ENCODE assay signal across 19 cellular contexts in genomic region chrX:147848543-147849448, GRCh38.
"Had no signal": no experiment of that assay in that cellular context is flagged by ENCODE, and none has a peak within 500 bp of the region (broad histone marks: within the 10 kb centered on the region; RNA-seq: fewer than 3 reads in every experiment).

No MANE protein-coding gene starts in this region.

- H3K9me3 Mint-ChIP-seq: stimulated activated effector memory CD8-positive, alpha-beta T cell treated with anti-CD3 and anti-CD28 coated beads, Interleukin-12 subunit alpha, Interleukin-12 subunit beta, amount 100 ng/mL, for 72 hours; T-cell had no signal

- ATAC-seq: activated CD4-positive, alpha-beta T cell treated with anti-CD3 and anti-CD28 coated beads for 36 hours; activated CD8-positive, alpha-beta T cell treated with anti-CD3 and anti-CD28 coated beads, Interleukin-2, amount 10 ng/mL, durations not matched to agents 7 days and 5 days; gastroesophageal sphincter; pancreas; stimulated activated effector memory CD8-positive, alpha-beta T cell treated with anti-CD3 and anti-CD28 coated beads, Interleukin-12 subunit alpha, Interleukin-12 subunit beta, amount 100 ng/mL, for 72 hours; T-cell had no signal

- DNase-seq: activated CD4-positive, alpha-beta T cell treated with anti-CD3 and anti-CD28 coated beads for 36 hours; activated CD8-positive, alpha-beta memory T cell treated with anti-CD3 and anti-CD28 coated beads, Interleukin-2, amount 50 U/mL, for 48 hours; activated CD8-positive, alpha-beta T cell treated with anti-CD3 and anti-CD28 coated beads, Interleukin-2, amount 10 ng/mL, durations not matched to agents 7 days and 5 days; activated naive CD4-positive, alpha-beta T cell; caudate nucleus; effector memory CD4-positive, alpha-beta T cell; left ventricle myocardium inferior; mesenchymal stem cell; retina; small intestine; T-cell; T1000; WERI-Rb-1 had no signal

- H3K27me3 ChIP-seq: gastroesophageal sphincter, pancreas, thyroid gland had no signal

- H3K36me3 ChIP-seq: gastroesophageal sphincter, left ventricle myocardium inferior, pancreas, thyroid gland, WERI-Rb-1 had no signal

- H3K4me3 ChIP-seq: coronary artery, gastroesophageal sphincter, left ventricle myocardium inferior, pancreas, thyroid gland had no signal

- H3K27ac Mint-ChIP-seq: activated CD4-positive, alpha-beta T cell treated with anti-CD3 and anti-CD28 coated beads for 36 hours; activated CD8-positive, alpha-beta T cell treated with anti-CD3 and anti-CD28 coated beads, Interleukin-2, amount 10 ng/mL, durations not matched to agents 7 days and 5 days; stimulated activated effector memory CD8-positive, alpha-beta T cell treated with anti-CD3 and anti-CD28 coated beads, Interleukin-12 subunit alpha, Interleukin-12 subunit beta, amount 100 ng/mL, for 72 hours; T-cell had no signal

- H3K4me3 Mint-ChIP-seq: activated CD4-positive, alpha-beta T cell treated with anti-CD3 and anti-CD28 coated beads for 36 hours; activated CD8-positive, alpha-beta T cell treated with anti-CD3 and anti-CD28 coated beads, Interleukin-2, amount 10 ng/mL, durations not matched to agents 7 days and 5 days; neural crest cell; stimulated activated effector memory CD8-positive, alpha-beta T cell treated with anti-CD3 and anti-CD28 coated beads, Interleukin-12 subunit alpha, Interleukin-12 subunit beta, amount 100 ng/mL, for 72 hours; T-cell had no signal

- H3K27ac ChIP-seq: coronary artery, gastroesophageal sphincter, left ventricle myocardium inferior, pancreas, WERI-Rb-1 had no signal

- H3K4me1 Mint-ChIP-seq: activated CD4-positive, alpha-beta T cell treated with anti-CD3 and anti-CD28 coated beads for 36 hours; stimulated activated effector memory CD8-positive, alpha-beta T cell treated with anti-CD3 and anti-CD28 coated beads, Interleukin-12 subunit alpha, Interleukin-12 subunit beta, amount 100 ng/mL, for 72 hours; T-cell had no signal

- H3K36me3 Mint-ChIP-seq: stimulated activated effector memory CD8-positive, alpha-beta T cell treated with anti-CD3 and anti-CD28 coated beads, Interleukin-12 subunit alpha, Interleukin-12 subunit beta, amount 100 ng/mL, for 72 hours; T-cell had no signal

- H3K9me3 ChIP-seq: gastroesophageal sphincter, left ventricle myocardium inferior, pancreas, thyroid gland had no signal

- H3K4me1 ChIP-seq: gastroesophageal sphincter, left ventricle myocardium inferior, pancreas had no signal
